21 cellular contexts compared by ENCODE assay signal in genomic region chr7:84021292-84021898, GRCh38.
DNase-seq lines count a peak whose midpoint lies in the region; ATAC-seq and TF ChIP-seq lines count a peak whose summit lies in the region.
"Had no signal": no experiment of that assay in that cellular context is flagged by ENCODE, and none has a peak within 500 bp of the region (broad histone marks: within the 10 kb centered on the region; RNA-seq: fewer than 3 reads in every experiment).

No MANE protein-coding gene starts in this region.

- TF ChIP-seq CTCF in chondrocyte (IDR thresholded peaks at IDR 0.05) = no peak
- TF ChIP-seq CTCF in esophagus squamous epithelium (IDR thresholded peaks at IDR 0.05) = no peak

- H3K9me3 ChIP-seq in right cardiac atrium (ENCODE audit: control insufficient read depth, low read length) (no peaks in the 10 kb centered on the region), esophagus squamous epithelium (no peaks in the 10 kb centered on the region), aorta (ENCODE audit: control insufficient read depth, low read length) (no peaks in the 10 kb centered on the region)
- H3K9me3 ChIP-seq: tibial artery had no signal

- H3K27me3 ChIP-seq in right cardiac atrium (ENCODE audit: control insufficient read depth, insufficient read depth) (no peaks in the 10 kb centered on the region), esophagus squamous epithelium (no peaks in the 10 kb centered on the region), aorta (ENCODE audit: control insufficient read depth in 1 of 2, insufficient read depth in 2 of 2, low read length in 1 of 2) (peaks cover 0 to 2% of the 10 kb centered on the region in 2 donors)
- H3K27me3 ChIP-seq: hepatocyte, tibial artery had no signal

- no peak overlapping the region for H3K4me3 Mint-ChIP-seq in chondrocyte (ENCODE audit: unreplicated experiment)
- H3K4me3 Mint-ChIP-seq: activated CD4-positive, alpha-beta T cell treated with anti-CD3 and anti-CD28 coated beads, Interleukin-2, amount 10 ng/mL, durations not matched to agents 24 days and 14 days; activated naive CD4-positive, alpha-beta T cell treated with anti-CD3 and anti-CD28 coated beads for 36 hours; brain; neural crest cell; stimulated activated naive B cell treated with anti-CD40 and anti-IgM and Interleukin-4, amounts not matched to agents 10 μg/mL and 1 μg/mL and 100 μg/mL, for 72 hours had no signal

- 41% methylated on average over 6 of the region's 6 CpGs for WGBS in right cardiac atrium
- WGBS in esophagus squamous epithelium, 2 donors = 73 to 82% methylated on average over 6 of the region's 6 CpGs
- 14 to 18% methylated on average over 6 of the region's 6 CpGs for WGBS in aorta, 2 donors

- DNase-seq in EL (peak; percentile 40), OCI-M1 (lab: John Stamatoyannopoulos, UW) (peak; percentile 47), chondrocyte (ENCODE audit: low spot score) (no peak), right cardiac atrium (no peak), esophagus squamous epithelium (lab: John Stamatoyannopoulos, UW) (no peak), aorta (no peak)
- DNase-seq: activated CD4-positive, alpha-beta T cell treated with anti-CD3 and anti-CD28 coated beads, Interleukin-2, amount 10 ng/mL, durations not matched to agents 24 days and 14 days; activated naive CD4-positive, alpha-beta T cell treated with anti-CD3 and anti-CD28 coated beads for 36 hours; DMS153; midbrain; NCI-H187 treated with DMSO at 0.1 percent for 48 hours; NCI-H524 treated with DMSO at 0.1 percent for 48 hours; stimulated activated CD4-positive, alpha-beta T cell treated with anti-CD3 and anti-CD28 coated beads, Interleukin-15, amount 100 ng/mL, for 24 hours; stimulated activated naive B cell treated with anti-CD40 and anti-IgM and Interleukin-4, amounts not matched to agents 10 μg/mL and 1 μg/mL and 100 μg/mL, for 72 hours; SW 1271; tibial artery had no signal

- no peak overlapping the region for H3K4me3 ChIP-seq in right cardiac atrium (ENCODE audit: low read length)
- no peak overlapping the region for H3K4me3 ChIP-seq in esophagus squamous epithelium
- no peak overlapping the region for H3K4me3 ChIP-seq in aorta (ENCODE audit: low read length in 2 of 2)
- H3K4me3 ChIP-seq: hepatocyte, tibial artery had no signal

- intact Hi-C loops in right cardiac atrium (cut with DNase I) = no loop called here
- intact Hi-C loops in esophagus squamous epithelium (cut with DNase I) = no loop called here
- intact Hi-C loops in aorta (cut with DNase I) = no loop called here

- H3K4me1 Mint-ChIP-seq in chondrocyte (ENCODE audit: low read depth) = peaks cover 30% of the 10 kb centered on the region
- H3K4me1 Mint-ChIP-seq: activated CD4-positive, alpha-beta T cell treated with anti-CD3 and anti-CD28 coated beads, Interleukin-2, amount 10 ng/mL, durations not matched to agents 24 days and 14 days; stimulated activated naive B cell treated with anti-CD40 and anti-IgM and Interleukin-4, amounts not matched to agents 10 μg/mL and 1 μg/mL and 100 μg/mL, for 72 hours had no signal

- no peaks in the 10 kb centered on the region for H3K4me1 ChIP-seq in right cardiac atrium (ENCODE audit: control insufficient read depth, insufficient read depth, low read length)
- peaks cover 0 to 14% (median 0%) of the 10 kb centered on the region in 3 donors for H3K4me1 ChIP-seq in esophagus squamous epithelium
- H3K4me1 ChIP-seq in aorta (ENCODE audit: control insufficient read depth in 1 of 2, insufficient read depth in 2 of 2, low read length in 2 of 2) = no peaks in the 10 kb centered on the region
- H3K4me1 ChIP-seq: tibial artery had no signal

- H3K36me3 ChIP-seq in esophagus squamous epithelium = no peaks in the 10 kb centered on the region
- H3K36me3 ChIP-seq in aorta (ENCODE audit: control insufficient read depth in 1 of 2, insufficient read depth in 2 of 2, low read length in 1 of 2) = no peaks in the 10 kb centered on the region
- H3K36me3 ChIP-seq: tibial artery had no signal

- H3K36me3 Mint-ChIP-seq in chondrocyte (ENCODE audit: low read depth) = no peaks in the 10 kb centered on the region
- H3K36me3 Mint-ChIP-seq: stimulated activated naive B cell treated with anti-CD40 and anti-IgM and Interleukin-4, amounts not matched to agents 10 μg/mL and 1 μg/mL and 100 μg/mL, for 72 hours had no signal

- TF ChIP-seq POLR2A in esophagus squamous epithelium (IDR thresholded peaks at IDR 0.05) = no peak

- H3K27me3 Mint-ChIP-seq in chondrocyte (ENCODE audit: low read depth) = no peaks in the 10 kb centered on the region
- H3K27me3 Mint-ChIP-seq: activated CD4-positive, alpha-beta T cell treated with anti-CD3 and anti-CD28 coated beads, Interleukin-2, amount 10 ng/mL, durations not matched to agents 24 days and 14 days; brain; stimulated activated naive B cell treated with anti-CD40 and anti-IgM and Interleukin-4, amounts not matched to agents 10 μg/mL and 1 μg/mL and 100 μg/mL, for 72 hours had no signal

- H3K27ac ChIP-seq in right cardiac atrium (ENCODE audit: low read length) (no peak overlapping the region), esophagus squamous epithelium (no peak overlapping the region), aorta (ENCODE audit: low read depth in 1 of 2, low read length in 2 of 2) (no peak overlapping the region)
- H3K27ac ChIP-seq: tibial artery had no signal

- peak; percentile 48 to 60 for ATAC-seq in right cardiac atrium
- no peak for ATAC-seq in GM18519 (IDR thresholded peaks at IDR 0.05; ENCODE audit: low FRiP score, unreplicated experiment)
- no peak for ATAC-seq in GM21723 (IDR thresholded peaks at IDR 0.05; ENCODE audit: unreplicated experiment)
- ATAC-seq in aorta (ENCODE audit: low FRiP score) = no peak
- ATAC-seq: stimulated activated naive B cell treated with anti-CD40 and anti-IgM and Interleukin-4, amounts not matched to agents 10 μg/mL and 1 μg/mL and 100 μg/mL, for 72 hours had no signal

- no peaks in the 10 kb centered on the region for H3K9me3 Mint-ChIP-seq in chondrocyte (ENCODE audit: low read depth)
- H3K9me3 Mint-ChIP-seq: activated CD4-positive, alpha-beta T cell treated with anti-CD3 and anti-CD28 coated beads, Interleukin-2, amount 10 ng/mL, durations not matched to agents 24 days and 14 days; activated naive CD4-positive, alpha-beta T cell treated with anti-CD3 and anti-CD28 coated beads for 36 hours; brain; neural crest cell; stimulated activated naive B cell treated with anti-CD40 and anti-IgM and Interleukin-4, amounts not matched to agents 10 μg/mL and 1 μg/mL and 100 μg/mL, for 72 hours had no signal

- peak overlapping the region; percentile 62 for H3K27ac Mint-ChIP-seq in chondrocyte (ENCODE audit: unreplicated experiment)
- H3K27ac Mint-ChIP-seq: activated CD4-positive, alpha-beta T cell treated with anti-CD3 and anti-CD28 coated beads, Interleukin-2, amount 10 ng/mL, durations not matched to agents 24 days and 14 days; activated naive CD4-positive, alpha-beta T cell treated with anti-CD3 and anti-CD28 coated beads for 36 hours; stimulated activated naive B cell treated with anti-CD40 and anti-IgM and Interleukin-4, amounts not matched to agents 10 μg/mL and 1 μg/mL and 100 μg/mL, for 72 hours had no signal

Comparison
In these comparisons a context has a peak if more than half of its experiments do, and no peak if none do; other contexts are left out.
1. DNase-seq: peak in EL (single experiment) and OCI-M1 (single experiment); none in chondrocyte (single experiment), right cardiac atrium (0 of 3), esophagus squamous epithelium (single experiment) and aorta (0 of 2).
2. ATAC-seq: peak in right cardiac atrium (2 of 2); none in GM18519 (single experiment), GM21723 (single experiment) and aorta (single experiment).